Comparison of ENCODE assay signal across 12 cellular contexts in the genomic region with DNA sequence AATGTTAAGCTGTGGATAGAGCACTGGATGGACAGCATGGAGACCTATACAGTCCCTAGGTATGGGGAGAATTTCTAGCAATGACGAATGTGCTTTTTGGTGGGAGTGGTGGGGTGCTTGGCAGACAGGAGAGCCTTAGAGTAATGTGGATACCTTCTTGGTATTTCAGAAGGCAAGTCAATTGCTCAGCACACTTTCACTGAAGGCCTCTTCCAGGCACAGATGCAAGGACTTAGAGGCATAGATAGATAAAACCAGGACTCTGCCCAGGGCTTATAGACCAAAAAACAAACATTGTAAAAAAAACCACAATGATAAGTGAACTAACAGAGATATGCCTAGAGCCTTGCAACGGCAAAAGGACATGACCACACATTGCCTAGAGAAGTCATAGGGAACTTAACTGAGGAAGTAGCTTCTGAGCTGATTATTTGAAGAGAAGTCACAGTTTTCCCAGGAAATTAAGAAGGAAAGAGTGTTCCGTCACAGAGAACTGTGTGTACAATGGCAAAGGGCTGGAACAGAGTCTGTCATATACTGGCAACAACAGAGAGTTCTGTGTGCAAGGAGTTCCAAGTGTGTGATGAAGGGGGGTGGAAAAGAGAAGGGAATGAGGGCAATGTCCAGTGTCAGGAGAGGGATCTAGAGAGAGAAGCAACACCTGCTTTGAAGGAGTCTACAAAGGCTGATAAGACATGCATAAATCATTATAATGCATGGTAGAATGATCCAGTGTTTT.
DNase-seq lines count a peak whose midpoint lies in the region; ATAC-seq and TF ChIP-seq lines count a peak whose summit lies in the region.
"Had no signal": no experiment of that assay in that cellular context is flagged by ENCODE, and none has a peak within 500 bp of the region (broad histone marks: within the 10 kb centered on the region; RNA-seq: fewer than 3 reads in every experiment).

No MANE protein-coding gene starts in this region.

- H3K36me3 Mint-ChIP-seq in activated naive CD4-positive, alpha-beta T cell treated with anti-CD3 and anti-CD28 coated beads, Interleukin-2, amount 50 U/mL, for 24 hours = no peaks in the 10 kb centered on the region
- no peaks in the 10 kb centered on the region for H3K36me3 Mint-ChIP-seq in activated naive CD4-positive, alpha-beta T cell treated with anti-CD3 and anti-CD28 coated beads for 36 hours (ENCODE audit: low read depth)
- H3K36me3 Mint-ChIP-seq in neural progenitor cell = no peaks in the 10 kb centered on the region

- H3K4me1 ChIP-seq in liver (ENCODE audit: control insufficient read depth in 4 of 4, insufficient read depth in 4 of 4, low read length in 3 of 4) (peaks cover 3 to 10% (median 5%) of the 10 kb centered on the region in 4 donors), neural progenitor cell (no peaks in the 10 kb centered on the region)

- TF ChIP-seq CTCF in liver (IDR thresholded peaks at IDR 0.05; ENCODE audit: low read depth, low read length, missing input control) = no peak
- TF ChIP-seq CTCF in neural progenitor cell (IDR thresholded peaks at IDR 0.05) = no peak

- H3K4me1 Mint-ChIP-seq in activated naive CD4-positive, alpha-beta T cell treated with anti-CD3 and anti-CD28 coated beads, Interleukin-2, amount 50 U/mL, for 24 hours = peaks cover 10% of the 10 kb centered on the region
- peaks cover 9% of the 10 kb centered on the region for H3K4me1 Mint-ChIP-seq in activated naive CD4-positive, alpha-beta T cell treated with anti-CD3 and anti-CD28 coated beads for 36 hours (ENCODE audit: low read depth)
- H3K4me1 Mint-ChIP-seq in neural progenitor cell = no peaks in the 10 kb centered on the region

- ATAC-seq in HG02885 (IDR thresholded peaks at IDR 0.05; ENCODE audit: poor library complexity, unreplicated experiment) = no peak
- ATAC-seq: body of pancreas had no signal

- no peaks in the 10 kb centered on the region for H3K9me3 Mint-ChIP-seq in activated naive CD4-positive, alpha-beta T cell treated with anti-CD3 and anti-CD28 coated beads, Interleukin-2, amount 50 U/mL, for 24 hours
- no peaks in the 10 kb centered on the region for H3K9me3 Mint-ChIP-seq in activated naive CD4-positive, alpha-beta T cell treated with anti-CD3 and anti-CD28 coated beads for 36 hours
- H3K9me3 Mint-ChIP-seq in neural progenitor cell = no peaks in the 10 kb centered on the region

- peak overlapping the region; percentile 42 for H3K27ac Mint-ChIP-seq in activated naive CD4-positive, alpha-beta T cell treated with anti-CD3 and anti-CD28 coated beads, Interleukin-2, amount 50 U/mL, for 24 hours
- no peak overlapping the region for H3K27ac Mint-ChIP-seq in activated naive CD4-positive, alpha-beta T cell treated with anti-CD3 and anti-CD28 coated beads for 36 hours
- no peak overlapping the region for H3K27ac Mint-ChIP-seq in neural progenitor cell

- no peak overlapping the region for H3K4me2 ChIP-seq in neural progenitor cell

- CTCF ChIA-PET in activated naive CD4-positive, alpha-beta T cell treated with anti-CD3 and anti-CD28 coated beads for 36 hours (lab: Charles Lee) = interaction anchor here (1.3 kb wide), 1 partner anchor 18 kb away, joined by 4 read pairs; no protein-coding TSS in a partner anchor

- no peaks in the 10 kb centered on the region for H4K20me1 ChIP-seq in neural progenitor cell (ENCODE audit: low read depth)

- H3K9me3 ChIP-seq in liver (ENCODE audit: control insufficient read depth in 4 of 4, low read length in 3 of 4) (no peaks in the 10 kb centered on the region), neural progenitor cell (ENCODE audit: low read depth) (no peaks in the 10 kb centered on the region)
- H3K9me3 ChIP-seq: body of pancreas had no signal

- intact Hi-C loops in activated naive CD4-positive, alpha-beta T cell treated with anti-CD3 and anti-CD28 coated beads for 36 hours (cut with micrococcal nuclease) = loop anchor here (5.0 kb wide), 1 partner anchor 458 kb away; no protein-coding TSS in a partner anchor

- H3K27me3 Mint-ChIP-seq in activated naive CD4-positive, alpha-beta T cell treated with anti-CD3 and anti-CD28 coated beads, Interleukin-2, amount 50 U/mL, for 24 hours = no peaks in the 10 kb centered on the region
- no peaks in the 10 kb centered on the region for H3K27me3 Mint-ChIP-seq in activated naive CD4-positive, alpha-beta T cell treated with anti-CD3 and anti-CD28 coated beads for 36 hours (ENCODE audit: low read depth)
- no peaks in the 10 kb centered on the region for H3K27me3 Mint-ChIP-seq in neural progenitor cell (ENCODE audit: insufficient read depth, low read depth)

- H2AFZ ChIP-seq in neural progenitor cell (replicated peaks) = no peak overlapping the region
- H2AFZ ChIP-seq: GM23248 had no signal

- WGBS in liver = 33% methylated on average over 3 of the region's 3 CpGs

- H3K79me2 ChIP-seq in neural progenitor cell (ENCODE audit: low read depth) = no peaks in the 10 kb centered on the region

- no peak for DNase-seq in activated naive CD4-positive, alpha-beta T cell treated with anti-CD3 and anti-CD28 coated beads for 36 hours
- DNase-seq in amniotic epithelial cell (ENCODE audit: low read depth) (peak; percentile 42), NCI-H774 (lab: John Stamatoyannopoulos, UW) (no peak), neural progenitor cell (ENCODE audit: low spot score) (no peak)
- DNase-seq in effector CD8-positive, alpha-beta T cell (lab: John Stamatoyannopoulos, UW) = no peak
- DNase-seq: activated T-cell treated with anti-CD3 and anti-CD28 coated beads, Interleukin-2, amount 50 U/mL, for 48 hours; body of pancreas; GM23248; NCI-H1105 treated with DMSO at 0.1 percent for 48 hours had no signal

- no peaks in the 10 kb centered on the region for H3K36me3 ChIP-seq in liver (ENCODE audit: control insufficient read depth in 4 of 4, insufficient read depth in 3 of 4, low read depth in 1 of 4, low read length in 3 of 4)
- H3K36me3 ChIP-seq in neural progenitor cell = no peaks in the 10 kb centered on the region

- H3K27ac ChIP-seq in liver (ENCODE audit: low read depth in 1 of 2, low read length in 2 of 2) (no peak overlapping the region), neural progenitor cell (no peak overlapping the region)
- H3K27ac ChIP-seq: body of pancreas, GM23248 had no signal

- no peaks in the 10 kb centered on the region for H3F3A ChIP-seq in neural progenitor cell (ENCODE audit: low read depth)

- H3K27me3 ChIP-seq in liver (ENCODE audit: control insufficient read depth in 4 of 4, insufficient read depth in 4 of 4, low read length in 3 of 4) = no peaks in the 10 kb centered on the region
- no peaks in the 10 kb centered on the region for H3K27me3 ChIP-seq in neural progenitor cell
- H3K27me3 ChIP-seq: body of pancreas had no signal

- peak in 1 of 2 donors; percentile 20 for TF ChIP-seq RAD21 in liver (IDR thresholded peaks at IDR 0.05)

- no peak overlapping the region for H3K4me3 Mint-ChIP-seq in activated naive CD4-positive, alpha-beta T cell treated with anti-CD3 and anti-CD28 coated beads, Interleukin-2, amount 50 U/mL, for 24 hours
- H3K4me3 Mint-ChIP-seq in activated naive CD4-positive, alpha-beta T cell treated with anti-CD3 and anti-CD28 coated beads for 36 hours = no peak overlapping the region
- H3K4me3 Mint-ChIP-seq in neural progenitor cell = no peak overlapping the region

- H3K4me3 ChIP-seq in liver (ENCODE audit: low read depth in 1 of 3, low read length in 3 of 3) (no peak overlapping the region), neural progenitor cell (no peak overlapping the region)
- H3K4me3 ChIP-seq: body of pancreas, GM23248 had no signal

- H3K9ac ChIP-seq in liver (ENCODE audit: low read depth in 1 of 2, low read length in 2 of 2) (no peak overlapping the region), neural progenitor cell (no peak overlapping the region)
- H3K9ac ChIP-seq: GM23248 had no signal

TF ChIP-seq in liver, 16 proteins besides CTCF, POLR2A, EP300 and RAD21 (continues in another document):
- TF ChIP-seq EGR1 (IDR thresholded peaks at IDR 0.05; ENCODE audit: low read depth in 2 of 2) (no peak), HNF4A (conservative IDR thresholded peaks at IDR 0.05) (peak in 1 of 2 donors; percentile 28), YY1 (IDR thresholded peaks at IDR 0.05) (no peak), NR2F2 (IDR thresholded peaks at IDR 0.05) (peak; percentile 23), HNF4G (IDR thresholded peaks at IDR 0.05) (no peak), RXRA (IDR thresholded peaks at IDR 0.05) (peak in 1 of 2 donors; percentile 22), JUND (IDR thresholded peaks at IDR 0.05) (no peak), SP1 (IDR thresholded peaks at IDR 0.05) (peak; percentile 31), GABPA (IDR thresholded peaks at IDR 0.05 in 1 of 2, conservative IDR thresholded peaks at IDR 0.05 in 1 of 2) (peak in 1 of 2 donors; percentile 12), TAF1 (conservative IDR thresholded peaks at IDR 0.05) (no peak)
- TF ChIP-seq, protein P1, sequence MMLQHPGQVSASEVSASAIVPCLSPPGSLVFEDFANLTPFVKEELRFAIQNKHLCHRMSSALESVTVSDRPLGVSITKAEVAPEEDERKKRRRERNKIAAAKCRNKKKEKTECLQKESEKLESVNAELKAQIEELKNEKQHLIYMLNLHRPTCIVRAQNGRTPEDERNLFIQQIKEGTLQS (IDR thresholded peaks at IDR 0.05) = no peak
- TF ChIP-seq, protein P2, sequence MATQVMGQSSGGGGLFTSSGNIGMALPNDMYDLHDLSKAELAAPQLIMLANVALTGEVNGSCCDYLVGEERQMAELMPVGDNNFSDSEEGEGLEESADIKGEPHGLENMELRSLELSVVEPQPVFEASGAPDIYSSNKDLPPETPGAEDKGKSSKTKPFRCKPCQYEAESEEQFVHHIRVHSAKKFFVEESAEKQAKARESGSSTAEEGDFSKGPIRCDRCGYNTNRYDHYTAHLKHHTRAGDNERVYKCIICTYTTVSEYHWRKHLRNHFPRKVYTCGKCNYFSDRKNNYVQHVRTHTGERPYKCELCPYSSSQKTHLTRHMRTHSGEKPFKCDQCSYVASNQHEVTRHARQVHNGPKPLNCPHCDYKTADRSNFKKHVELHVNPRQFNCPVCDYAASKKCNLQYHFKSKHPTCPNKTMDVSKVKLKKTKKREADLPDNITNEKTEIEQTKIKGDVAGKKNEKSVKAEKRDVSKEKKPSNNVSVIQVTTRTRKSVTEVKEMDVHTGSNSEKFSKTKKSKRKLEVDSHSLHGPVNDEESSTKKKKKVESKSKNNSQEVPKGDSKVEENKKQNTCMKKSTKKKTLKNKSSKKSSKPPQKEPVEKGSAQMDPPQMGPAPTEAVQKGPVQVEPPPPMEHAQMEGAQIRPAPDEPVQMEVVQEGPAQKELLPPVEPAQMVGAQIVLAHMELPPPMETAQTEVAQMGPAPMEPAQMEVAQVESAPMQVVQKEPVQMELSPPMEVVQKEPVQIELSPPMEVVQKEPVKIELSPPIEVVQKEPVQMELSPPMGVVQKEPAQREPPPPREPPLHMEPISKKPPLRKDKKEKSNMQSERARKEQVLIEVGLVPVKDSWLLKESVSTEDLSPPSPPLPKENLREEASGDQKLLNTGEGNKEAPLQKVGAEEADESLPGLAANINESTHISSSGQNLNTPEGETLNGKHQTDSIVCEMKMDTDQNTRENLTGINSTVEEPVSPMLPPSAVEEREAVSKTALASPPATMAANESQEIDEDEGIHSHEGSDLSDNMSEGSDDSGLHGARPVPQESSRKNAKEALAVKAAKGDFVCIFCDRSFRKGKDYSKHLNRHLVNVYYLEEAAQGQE (IDR thresholded peaks at IDR 0.05) = no peak
